ENCODE assay signal across 9 cellular contexts in the genomic region with DNA sequence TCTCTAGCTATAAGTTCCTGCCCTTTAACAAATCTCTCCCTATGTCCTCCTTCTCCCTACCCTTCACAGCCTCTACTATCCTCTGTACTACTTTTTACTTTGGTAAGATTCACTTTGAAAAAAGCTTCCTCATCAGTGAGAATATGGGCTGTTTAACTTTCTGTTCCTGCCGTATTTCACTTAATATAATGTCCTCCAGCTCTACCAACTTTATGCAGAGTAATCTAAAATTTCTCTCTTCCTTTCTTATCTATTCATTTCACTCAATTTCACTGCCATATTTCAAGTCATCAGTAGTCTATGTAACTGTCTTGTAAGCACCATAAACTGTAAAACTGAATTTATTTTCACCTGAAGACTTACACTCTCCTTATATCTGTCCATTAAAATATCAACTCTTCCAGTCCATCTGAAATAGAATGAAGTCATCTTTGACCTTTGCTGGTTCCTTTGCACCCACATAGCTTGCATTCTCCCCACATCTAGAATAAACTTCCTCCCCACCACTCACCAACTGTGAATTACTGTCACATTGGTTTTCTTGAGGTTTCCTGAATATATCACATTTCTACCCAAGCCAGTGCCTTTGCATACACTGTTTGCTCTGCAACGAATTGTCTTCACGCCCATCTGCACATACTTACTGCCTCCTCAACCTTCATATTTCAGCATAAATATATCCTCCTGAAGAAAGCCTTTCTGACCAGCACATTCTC. TPM values are rescaled to one million over a fixed set of nuclear protein-coding genes. Genes with fewer than 3 reads are reported as not detected.
DNase-seq lines count a peak whose midpoint lies in the region; ATAC-seq and TF ChIP-seq lines count a peak whose summit lies in the region.
"Had no signal": no experiment of that assay in that cellular context is flagged by ENCODE, and none has a peak within 500 bp of the region (broad histone marks: within the 10 kb centered on the region; RNA-seq: fewer than 3 reads in every experiment).

No MANE protein-coding gene starts in this region.

- no peak overlapping the region for H3K9ac ChIP-seq in mesendoderm (ENCODE audit: low read length)

- H3K18ac ChIP-seq in mesendoderm (ENCODE audit: low read length), result no peak overlapping the region

- H3K9me3 ChIP-seq in upper lobe of right lung, result no peaks in the 10 kb centered on the region

- ATAC-seq in activated naive CD4-positive, alpha-beta T cell treated with anti-CD3 and anti-CD28 coated beads, Interleukin-2, amount 50 U/mL, for 72 hours, result peak; percentile 68 to 96
- ATAC-seq in HG03025 (IDR thresholded peaks at IDR 0.05; ENCODE audit: low FRiP score, unreplicated experiment), result peak; percentile 67
- peak; percentile 70 for ATAC-seq in upper lobe of right lung

- no peak overlapping the region for H2AK5ac ChIP-seq in mesendoderm (ENCODE audit: low read length)

- H2BK5ac ChIP-seq in mesendoderm (ENCODE audit: low read length), result no peak overlapping the region

- no peak overlapping the region for H2BK15ac ChIP-seq in mesendoderm (replicated peaks; ENCODE audit: low read depth)

- H3K27me3 Mint-ChIP-seq in activated naive CD4-positive, alpha-beta T cell treated with anti-CD3 and anti-CD28 coated beads for 36 hours (ENCODE audit: low read depth), result no peaks in the 10 kb centered on the region
- H3K27me3 Mint-ChIP-seq in T-helper 2 cell treated with Interferon-gamma antibody and Interleukin-4, amounts not matched to agents 5 μg/mL and 100 μg/mL, for 36 hours (ENCODE audit: low read depth), result no peaks in the 10 kb centered on the region

- H3K4me3 Mint-ChIP-seq in activated naive CD4-positive, alpha-beta T cell treated with anti-CD3 and anti-CD28 coated beads for 36 hours, result no peak overlapping the region
- H3K4me3 Mint-ChIP-seq in T-helper 2 cell treated with Interferon-gamma antibody and Interleukin-4, amounts not matched to agents 5 μg/mL and 100 μg/mL, for 36 hours, result peak overlapping the region; percentile 46

- no peak for TF ChIP-seq CTCF in upper lobe of right lung (IDR thresholded peaks at IDR 0.05)

- H3K9me3 Mint-ChIP-seq in activated naive CD4-positive, alpha-beta T cell treated with anti-CD3 and anti-CD28 coated beads, Interleukin-2, amount 50 U/mL, for 72 hours, result no peaks in the 10 kb centered on the region
- no peaks in the 10 kb centered on the region for H3K9me3 Mint-ChIP-seq in activated naive CD4-positive, alpha-beta T cell treated with anti-CD3 and anti-CD28 coated beads for 36 hours
- no peaks in the 10 kb centered on the region for H3K9me3 Mint-ChIP-seq in T-helper 2 cell treated with Interferon-gamma antibody and Interleukin-4, amounts not matched to agents 5 μg/mL and 100 μg/mL, for 36 hours

- H3K79me1 ChIP-seq in mesendoderm (ENCODE audit: low read length), result no peaks in the 10 kb centered on the region

- CTCF ChIA-PET in activated naive CD4-positive, alpha-beta T cell treated with anti-CD3 and anti-CD28 coated beads for 36 hours (lab: Charles Lee), result interaction anchor here (0.9 kb wide), 1 partner anchor 85 kb away, joined by 3 read pairs; no protein-coding TSS in a partner anchor

- H3K27ac Mint-ChIP-seq in activated naive CD4-positive, alpha-beta T cell treated with anti-CD3 and anti-CD28 coated beads, Interleukin-2, amount 50 U/mL, for 72 hours, result peak overlapping the region; percentile 51 to 67
- H3K27ac Mint-ChIP-seq in activated naive CD4-positive, alpha-beta T cell treated with anti-CD3 and anti-CD28 coated beads for 36 hours, result no peak overlapping the region
- H3K27ac Mint-ChIP-seq in T-helper 2 cell treated with Interferon-gamma antibody and Interleukin-4, amounts not matched to agents 5 μg/mL and 100 μg/mL, for 36 hours, result peak overlapping the region; percentile 70

- no peak overlapping the region for H3K56ac ChIP-seq in mesendoderm (ENCODE audit: low read length)

- H3K27ac ChIP-seq in upper lobe of right lung (no peak overlapping the region), mesendoderm (ENCODE audit: low read depth, low read length) (no peak overlapping the region)

- H3K4me1 ChIP-seq in upper lobe of right lung, result no peaks in the 10 kb centered on the region
- no peaks in the 10 kb centered on the region for H3K4me1 ChIP-seq in mesendoderm (ENCODE audit: control insufficient read depth, low read depth, low read length)

- no peak overlapping the region for H4K8ac ChIP-seq in mesendoderm (ENCODE audit: low read depth, low read length)

- H3K36me3 Mint-ChIP-seq in activated naive CD4-positive, alpha-beta T cell treated with anti-CD3 and anti-CD28 coated beads, Interleukin-2, amount 50 U/mL, for 72 hours, result peaks cover 0 to 18% of the 10 kb centered on the region in 2 donors
- peaks cover 12% of the 10 kb centered on the region for H3K36me3 Mint-ChIP-seq in activated naive CD4-positive, alpha-beta T cell treated with anti-CD3 and anti-CD28 coated beads for 36 hours (ENCODE audit: low read depth)
- peaks cover 29% of the 10 kb centered on the region for H3K36me3 Mint-ChIP-seq in T-helper 2 cell treated with Interferon-gamma antibody and Interleukin-4, amounts not matched to agents 5 μg/mL and 100 μg/mL, for 36 hours (ENCODE audit: low read depth)

- H3K36me3 ChIP-seq in upper lobe of right lung (peaks cover 21% of the 10 kb centered on the region), mesendoderm (ENCODE audit: control insufficient read depth, insufficient read depth, low read length) (no peaks in the 10 kb centered on the region)

- no peak overlapping the region for H3K4me3 ChIP-seq in upper lobe of right lung
- H3K4me3 ChIP-seq in mesendoderm (ENCODE audit: low read length), result no peak overlapping the region

- peaks cover 15% of the 10 kb centered on the region for H3K4me1 Mint-ChIP-seq in activated naive CD4-positive, alpha-beta T cell treated with anti-CD3 and anti-CD28 coated beads for 36 hours (ENCODE audit: low read depth)
- H3K4me1 Mint-ChIP-seq in T-helper 2 cell treated with Interferon-gamma antibody and Interleukin-4, amounts not matched to agents 5 μg/mL and 100 μg/mL, for 36 hours (ENCODE audit: low read depth), result peaks cover 34% of the 10 kb centered on the region

- WGBS in mesendoderm (ENCODE audit: extremely low coverage, insufficient coverage, low lambda C conversion rate), result no CpG with 5 or more reads among the region's 3 CpGs

- H3K27me3 ChIP-seq in upper lobe of right lung (no peaks in the 10 kb centered on the region), mesendoderm (ENCODE audit: insufficient read depth, low read length, poor library complexity) (no peaks in the 10 kb centered on the region)

- no peak overlapping the region for H3K4me2 ChIP-seq in mesendoderm (ENCODE audit: low read length)

- intact Hi-C loops in activated naive CD4-positive, alpha-beta T cell treated with anti-CD3 and anti-CD28 coated beads for 36 hours (cut with micrococcal nuclease), result loop anchor here (5.0 kb wide), 1 partner anchor 247 kb away; no protein-coding TSS in a partner anchor
- intact Hi-C loops in upper lobe of right lung (cut with DNase I), result no loop called here

- no peak overlapping the region for H3K4ac ChIP-seq in mesendoderm (ENCODE audit: low read depth, low read length)

- no peak for DNase-seq in activated naive CD4-positive, alpha-beta T cell treated with anti-CD3 and anti-CD28 coated beads, Interleukin-2, amount 50 U/mL, for 72 hours (ENCODE audit: low spot score in 2 of 2)
- no peak for DNase-seq in activated naive CD4-positive, alpha-beta T cell treated with anti-CD3 and anti-CD28 coated beads for 36 hours
- DNase-seq in T-helper 2 cell treated with Interferon-gamma antibody and Interleukin-4, amounts not matched to agents 5 μg/mL and 100 μg/mL, for 36 hours (ENCODE audit: low spot score), result peak; percentile 40
- no peak for DNase-seq in upper lobe of right lung
- DNase-seq in mesendoderm, result no peak
- DNase-seq in hepatic stellate cell (ENCODE audit: low spot score), result no peak
- no peak for DNase-seq in HT-29 (ENCODE audit: low spot score)

- no peaks in the 10 kb centered on the region for H3K79me2 ChIP-seq in mesendoderm (ENCODE audit: control insufficient read depth, insufficient read depth, low read length)

- H3K23ac ChIP-seq in mesendoderm (ENCODE audit: low read length), result no peak overlapping the region

- H2BK120ac ChIP-seq in mesendoderm (ENCODE audit: low read depth, low read length), result no peak overlapping the region

- no peak overlapping the region for H4K5ac ChIP-seq in mesendoderm (ENCODE audit: low read length)

RNA-seq across cellular contexts. Expression of a gene that starts 54.6 kb away (rescaled TPM):
- 10 to 100 TPM; 24.5 to 90.8 TPM for total RNA-seq in activated naive CD4-positive, alpha-beta T cell treated with anti-CD3 and anti-CD28 coated beads, Interleukin-2, amount 50 U/mL, for 72 hours
- 10 to 100 TPM; 29.6 to 38.2 TPM for total RNA-seq in activated naive CD4-positive, alpha-beta T cell treated with anti-CD3 and anti-CD28 coated beads for 36 hours
- total RNA-seq in upper lobe of right lung, result 57.2 TPM
- 1.2 TPM for polyA plus RNA-seq in mesendoderm (2013, experiment 1 of 2)
- polyA plus RNA-seq in mesendoderm (2013, experiment 2 of 2), result 1.2 TPM
- 10.7 and 14.0 TPM in 2 replicates for total RNA-seq in HT-29 (2014; rRNA removed; shearing (Covaris generic))
- polyA plus RNA-seq: BJ had no signal
